In genomic region chr3:37993067-37993809, GRCh38 we compare ENCODE assay signal across 9 cellular contexts. TPM values are rescaled to one million over a fixed set of nuclear protein-coding genes. Genes with fewer than 3 reads are reported as not detected.
DNase-seq lines count a peak whose midpoint lies in the region; ATAC-seq and TF ChIP-seq lines count a peak whose summit lies in the region.
"Had no signal": no experiment of that assay in that cellular context is flagged by ENCODE, and none has a peak within 500 bp of the region (broad histone marks: within the 10 kb centered on the region; RNA-seq: fewer than 3 reads in every experiment).

No MANE protein-coding gene starts in this region.

- TF ChIP-seq RAD21 in HCT116 (IDR thresholded peaks at IDR 0.05; ENCODE audit: low read depth), result no peak

- intact Hi-C loops in HCT116 (cut with micrococcal nuclease), result no loop called here

- H3K4me3 ChIP-seq in HCT116 (replicated peaks in 1 of 2; ENCODE audit: low read depth in 1 of 2, low read length in 2 of 2) (peak overlapping the region in 1 of 2 experiments; percentile 16; a peak in 1 of 4 replicates), iPS-15b (ENCODE audit: low read depth, low read length) (peak overlapping the region; percentile 66)

- POLR2A ChIA-PET in HCT116 (lab: Charles Lee), result no interaction called here

- no peaks in the 10 kb centered on the region for H3K79me2 ChIP-seq in HCT116 (ENCODE audit: insufficient read depth, low read length)

- no peak for TF ChIP-seq POLR2A in HCT116 (IDR thresholded peaks at IDR 0.05; ENCODE audit: borderline replicate concordance, extremely low read depth, insufficient read depth, insufficient read length)

- no peak overlapping the region for H3K9ac ChIP-seq in HCT116 (ENCODE audit: low read length)
- no peak overlapping the region for H3K9ac ChIP-seq in iPS-15b (ENCODE audit: low read depth, low read length)

- peaks cover 49% of the 10 kb centered on the region for H3K4me1 Mint-ChIP-seq in activated T-cell treated with anti-CD3 and anti-CD28 coated beads, Interleukin-2, amount 50 U/mL, for 72 hours (ENCODE audit: low read depth)
- H3K4me1 Mint-ChIP-seq in stimulated activated effector memory CD8-positive, alpha-beta T cell treated with anti-CD3 and anti-CD28 coated beads, Interleukin-12 subunit alpha, Interleukin-12 subunit beta, amount 100 ng/mL, for 72 hours, result peaks cover 54% of the 10 kb centered on the region

- no peak for ATAC-seq in HCT116
- no peak for ATAC-seq in activated T-cell treated with anti-CD3 and anti-CD28 coated beads, Interleukin-2, amount 50 U/mL, for 72 hours (replicated peaks in 1 of 2)
- no peak for ATAC-seq in stimulated activated effector memory CD8-positive, alpha-beta T cell treated with anti-CD3 and anti-CD28 coated beads, Interleukin-12 subunit alpha, Interleukin-12 subunit beta, amount 100 ng/mL, for 72 hours

- RAD21 ChIA-PET in HCT116 (lab: Charles Lee; ENCODE audit: low non-redundant PET in 1 of 2, low total read pairs in 2 of 2, uncharacterized antibody in 2 of 2, unreplicated experiment in 2 of 2), result no interaction called here

- peak overlapping the region; percentile 87 to 91 for H3K4me3 Mint-ChIP-seq in activated T-cell treated with anti-CD3 and anti-CD28 coated beads, Interleukin-2, amount 50 U/mL, for 72 hours
- peak overlapping the region; percentile 94 for H3K4me3 Mint-ChIP-seq in stimulated activated effector memory CD8-positive, alpha-beta T cell treated with anti-CD3 and anti-CD28 coated beads, Interleukin-12 subunit alpha, Interleukin-12 subunit beta, amount 100 ng/mL, for 72 hours

- peaks cover 7 to 33% of the 10 kb centered on the region in 2 experiments for H3K4me1 ChIP-seq in HCT116 (ENCODE audit: control insufficient read depth in 1 of 2, insufficient read depth in 2 of 2, low read length in 2 of 2)
- peaks cover 5% of the 10 kb centered on the region for H3K4me1 ChIP-seq in iPS-15b (ENCODE audit: control insufficient read depth, insufficient read depth, low read length)

- CTCF ChIA-PET in HCT116 (lab: Charles Lee), result interaction anchor here (0.8 to 1.2 kb wide), 2 partner anchors 8 to 19 kb away, joined by 3 to 4 read pairs; no protein-coding TSS in a partner anchor

- H3K4me2 ChIP-seq in HCT116 (ENCODE audit: low read length), result peak overlapping the region; percentile 55

- H2AFZ ChIP-seq in HCT116 (ENCODE audit: low read depth, low read length, poor library complexity, severe bottlenecking), result no peak overlapping the region

- H4K20me1 ChIP-seq in HCT116 (ENCODE audit: insufficient read depth), result no peaks in the 10 kb centered on the region

- H3K36me3 ChIP-seq in HCT116 (ENCODE audit: control insufficient read depth in 1 of 2, insufficient read depth in 2 of 2, low read length in 2 of 2), result no peaks in the 10 kb centered on the region
- H3K36me3 ChIP-seq in iPS-15b (ENCODE audit: control insufficient read depth, insufficient read depth, low read length), result no peaks in the 10 kb centered on the region

- H3K27me3 ChIP-seq in HCT116 (ENCODE audit: insufficient read depth, low read length), result no peaks in the 10 kb centered on the region
- peaks cover 14% of the 10 kb centered on the region for H3K27me3 ChIP-seq in iPS-15b (ENCODE audit: control insufficient read depth, insufficient read depth, low read length)

- BruUV-seq in HCT116 (replicated peaks; lab: Mats Ljungman, UMichigan), result no TSS peak

- DNase-seq in HCT116 (ENCODE audit: low read depth, low spot score), result no peak
- no peak for DNase-seq in activated T-cell treated with anti-CD3 and anti-CD28 coated beads, Interleukin-2, amount 50 U/mL, for 72 hours
- no peak for DNase-seq in stimulated activated effector memory CD8-positive, alpha-beta T cell treated with anti-CD3 and anti-CD28 coated beads, Interleukin-12 subunit alpha, Interleukin-12 subunit beta, amount 100 ng/mL, for 72 hours (ENCODE audit: low spot score in 2 of 2)
- DNase-seq in activated effector memory CD4-positive, alpha-beta T cell treated with Interleukin-2 at 50 U/mL for 16 hours, result no peak
- no peak for DNase-seq in pons (ENCODE audit: low spot score)
- DNase-seq in NCI-H1048 (lab: John Stamatoyannopoulos, UW), result no peak
- no peak for DNase-seq in NCI-H2107 treated with DMSO at 0.1 percent for 48 hours (lab: John Stamatoyannopoulos, UW; ENCODE audit: unreplicated experiment)
- DNase-seq: NCI-H1694 had no signal

- H3K36me3 Mint-ChIP-seq in activated T-cell treated with anti-CD3 and anti-CD28 coated beads, Interleukin-2, amount 50 U/mL, for 72 hours (ENCODE audit: insufficient read depth in 2 of 2), result peaks cover 3 to 10% of the 10 kb centered on the region in 2 donors
- peaks cover 21% of the 10 kb centered on the region for H3K36me3 Mint-ChIP-seq in stimulated activated effector memory CD8-positive, alpha-beta T cell treated with anti-CD3 and anti-CD28 coated beads, Interleukin-12 subunit alpha, Interleukin-12 subunit beta, amount 100 ng/mL, for 72 hours

- H3K27me3 Mint-ChIP-seq in activated T-cell treated with anti-CD3 and anti-CD28 coated beads, Interleukin-2, amount 50 U/mL, for 72 hours (ENCODE audit: low read depth), result no peaks in the 10 kb centered on the region

- H3K27ac Mint-ChIP-seq in activated T-cell treated with anti-CD3 and anti-CD28 coated beads, Interleukin-2, amount 50 U/mL, for 72 hours, result peak overlapping the region; percentile 86
- peak overlapping the region; percentile 98 for H3K27ac Mint-ChIP-seq in stimulated activated effector memory CD8-positive, alpha-beta T cell treated with anti-CD3 and anti-CD28 coated beads, Interleukin-12 subunit alpha, Interleukin-12 subunit beta, amount 100 ng/mL, for 72 hours

- no peaks in the 10 kb centered on the region for H3K9me3 Mint-ChIP-seq in activated T-cell treated with anti-CD3 and anti-CD28 coated beads, Interleukin-2, amount 50 U/mL, for 72 hours
- H3K9me3 Mint-ChIP-seq in stimulated activated effector memory CD8-positive, alpha-beta T cell treated with anti-CD3 and anti-CD28 coated beads, Interleukin-12 subunit alpha, Interleukin-12 subunit beta, amount 100 ng/mL, for 72 hours, result no peaks in the 10 kb centered on the region

- H3K9me3 ChIP-seq in HCT116 (ENCODE audit: control insufficient read depth in 1 of 2, insufficient read depth in 1 of 2, low read depth in 1 of 2, low read length in 2 of 2), result no peaks in the 10 kb centered on the region
- H3K9me3 ChIP-seq in iPS-15b (ENCODE audit: control insufficient read depth, insufficient read depth, low read length), result no peaks in the 10 kb centered on the region

- TF ChIP-seq CTCF in HCT116 (IDR thresholded peaks at IDR 0.05 in 2 of 3, conservative IDR thresholded peaks at IDR 0.05 in 1 of 3; ENCODE audit: borderline replicate concordance in 1 of 3, insufficient read depth in 1 of 3, low read depth in 2 of 3, low read length in 2 of 3), result no peak

- no peaks in the 10 kb centered on the region for H3K9me2 ChIP-seq in HCT116 (ENCODE audit: insufficient read depth)

- H3K27ac ChIP-seq in HCT116 (ENCODE audit: low read depth, low read length), result no peak overlapping the region

TF ChIP-seq in HCT116, 20 proteins besides CTCF, POLR2A, EP300 and RAD21 (continues in another document):
- TF ChIP-seq REST (IDR thresholded peaks at IDR 0.05; ENCODE audit: low read depth), result no peak
- TF ChIP-seq POLR2AphosphoS5 (IDR thresholded peaks at IDR 0.05; ENCODE audit: low read depth, low read length), result no peak
- TF ChIP-seq SP1 (IDR thresholded peaks at IDR 0.05; ENCODE audit: low read depth), result no peak
- TF ChIP-seq EZH2phosphoT487 (IDR thresholded peaks at IDR 0.05; ENCODE audit: borderline replicate concordance), result no peak
- TF ChIP-seq ATF3 (IDR thresholded peaks at IDR 0.05), result no peak
- TF ChIP-seq CBX3 (IDR thresholded peaks at IDR 0.05; ENCODE audit: low read depth), result no peak
- no peak for TF ChIP-seq TCF7L2 (IDR thresholded peaks at IDR 0.05; ENCODE audit: borderline replicate concordance, extremely low read depth, insufficient read depth, insufficient read length)
- no peak for TF ChIP-seq YY1 (IDR thresholded peaks at IDR 0.05; ENCODE audit: extremely low read depth, insufficient replicate concordance, low read depth, low read length)

RNA-seq across cellular contexts. Expression of gene VILL, which starts 2.7 kb away (rescaled TPM):
- 1.2 TPM for total RNA-seq in HCT116 (2021; ENCODE audit: unreplicated experiment)
- 1.3 and 1.5 TPM in 2 replicates for polyA plus RNA-seq in HCT116 (2012)
- 10 to 100 TPM; 12.5 to 16.1 TPM for total RNA-seq in activated T-cell treated with anti-CD3 and anti-CD28 coated beads, Interleukin-2, amount 50 U/mL, for 72 hours

RNA-seq across cellular contexts. Expression of gene PLCD1, which starts 36.2 kb away (rescaled TPM):
- 15.9 TPM for total RNA-seq in HCT116 (2021; ENCODE audit: unreplicated experiment)
- polyA plus RNA-seq in HCT116 (2012), result 15.8 TPM in 2 replicates
- total RNA-seq in activated T-cell treated with anti-CD3 and anti-CD28 coated beads, Interleukin-2, amount 50 U/mL, for 72 hours, result 10 to 100 TPM; 15.4 to 16.8 TPM

RNA-seq across cellular contexts. Expression of gene DLEC1, which starts 45.8 kb away (rescaled TPM):
- total RNA-seq in HCT116 (2021; ENCODE audit: unreplicated experiment), result 0.61 TPM
- polyA plus RNA-seq in HCT116 (2012), result 0.22 and 0.30 TPM in 2 replicates
- total RNA-seq in activated T-cell treated with anti-CD3 and anti-CD28 coated beads, Interleukin-2, amount 50 U/mL, for 72 hours, result under 1 TPM; 0.43 to 0.81 TPM
